ENCODE assay signal across 8 cellular contexts in genomic region chr2:19358242-19359020, GRCh38. TPM values are rescaled to one million over a fixed set of nuclear protein-coding genes. Genes with fewer than 3 reads are reported as not detected.
DNase-seq lines count a peak whose midpoint lies in the region; ATAC-seq and TF ChIP-seq lines count a peak whose summit lies in the region.

Gene OSR1, minus strand, starts transcription at chr2:19358623. Its CDS starts 4,818 bp downstream, at chr2:19353805.

- no peaks in the 10 kb centered on the region for H3K9me3 Mint-ChIP-seq in Calu3 (ENCODE audit: low read depth, unreplicated experiment)
- no peaks in the 10 kb centered on the region for H3K9me3 Mint-ChIP-seq in activated naive CD8-positive, alpha-beta T cell treated with anti-CD3 and anti-CD28 coated beads for 36 hours

- BruUV-seq in Calu3 (replicated peaks; lab: Mats Ljungman, UMichigan): no TSS peak

- H3K4me1 Mint-ChIP-seq in Calu3 (ENCODE audit: low read depth, unreplicated experiment): peaks cover 3% of the 10 kb centered on the region
- H3K4me1 Mint-ChIP-seq in activated naive CD8-positive, alpha-beta T cell treated with anti-CD3 and anti-CD28 coated beads for 36 hours: peaks cover 42% of the 10 kb centered on the region

- H3K27ac Mint-ChIP-seq in Calu3 (ENCODE audit: unreplicated experiment): no peak within 1 kb of the TSS
- H3K27ac Mint-ChIP-seq in activated naive CD8-positive, alpha-beta T cell treated with anti-CD3 and anti-CD28 coated beads for 36 hours: no peak within 1 kb of the TSS

- H3K36me3 Mint-ChIP-seq in Calu3 (ENCODE audit: insufficient read depth, unreplicated experiment): peaks cover 39% of the 10 kb centered on the region
- no peaks in the 10 kb centered on the region for H3K36me3 Mint-ChIP-seq in activated naive CD8-positive, alpha-beta T cell treated with anti-CD3 and anti-CD28 coated beads for 36 hours

- CTCF ChIA-PET in Calu3 (lab: Charles Lee): interaction anchor here (0.5 to 1.5 kb wide), 5 partner anchors 8 to 838 kb away, joined by 3 to 8 read pairs (median 4); no protein-coding TSS in a partner anchor

- DNase-seq in Calu3 (peak; percentile 54), LoVo (ENCODE audit: low spot score) (peak; percentile 52), hepatic stellate cell (ENCODE audit: low spot score) (peak; percentile 95), retinal pigment epithelial cell (ENCODE audit: low read depth) (no peak)
- no peak for DNase-seq in activated naive CD8-positive, alpha-beta T cell treated with anti-CD3 and anti-CD28 coated beads for 36 hours

- peak within 1 kb of the TSS; percentile 60 for H3K4me3 ChIP-seq in retinal pigment epithelial cell (ENCODE audit: low read length)

- peak within 1 kb of the TSS; percentile 72 for H3K4me3 Mint-ChIP-seq in Calu3 (ENCODE audit: low read depth, unreplicated experiment)
- peak within 1 kb of the TSS; percentile 52 for H3K4me3 Mint-ChIP-seq in activated naive CD8-positive, alpha-beta T cell treated with anti-CD3 and anti-CD28 coated beads for 36 hours

- H3K27me3 Mint-ChIP-seq in Calu3 (ENCODE audit: unreplicated experiment): peaks cover 32% of the 10 kb centered on the region
- peaks cover 99% of the 10 kb centered on the region for H3K27me3 Mint-ChIP-seq in activated naive CD8-positive, alpha-beta T cell treated with anti-CD3 and anti-CD28 coated beads for 36 hours

- intact Hi-C loops in Calu3 (cut with micrococcal nuclease; ENCODE audit: unreplicated experiment): no loop called here

- no peak for TF ChIP-seq CTCF in Calu3 (IDR thresholded peaks at IDR 0.05; ENCODE audit: unreplicated experiment)
- no peak for TF ChIP-seq CTCF in retinal pigment epithelial cell (conservative IDR thresholded peaks at IDR 0.05; ENCODE audit: low read depth, low read length)

- ATAC-seq in GM18867 (IDR thresholded peaks at IDR 0.05; ENCODE audit: unreplicated experiment) (no peak), HG03439 (IDR thresholded peaks at IDR 0.05; ENCODE audit: unreplicated experiment) (no peak), GM21390 (IDR thresholded peaks at IDR 0.05; ENCODE audit: unreplicated experiment) (no peak)

RNA-seq across cellular contexts. Expression of gene OSR1, which starts in this region (rescaled TPM):
- total RNA-seq in Calu3 (2022): 1.3 and 1.4 TPM in 2 replicates
- not detected for total RNA-seq in activated naive CD8-positive, alpha-beta T cell treated with anti-CD3 and anti-CD28 coated beads for 36 hours

Comparison
In these comparisons a context has a peak if more than half of its experiments do, and no peak if none do; other contexts are left out.
1. DNase-seq: peak in Calu3 (single experiment), LoVo (single experiment) and hepatic stellate cell (single experiment); none in activated naive CD8-positive, alpha-beta T cell treated with anti-CD3 and anti-CD28 coated beads for 36 hours (single experiment) and retinal pigment epithelial cell (single experiment).